ENCODE assay signal across 5 cellular contexts in the genomic region with DNA sequence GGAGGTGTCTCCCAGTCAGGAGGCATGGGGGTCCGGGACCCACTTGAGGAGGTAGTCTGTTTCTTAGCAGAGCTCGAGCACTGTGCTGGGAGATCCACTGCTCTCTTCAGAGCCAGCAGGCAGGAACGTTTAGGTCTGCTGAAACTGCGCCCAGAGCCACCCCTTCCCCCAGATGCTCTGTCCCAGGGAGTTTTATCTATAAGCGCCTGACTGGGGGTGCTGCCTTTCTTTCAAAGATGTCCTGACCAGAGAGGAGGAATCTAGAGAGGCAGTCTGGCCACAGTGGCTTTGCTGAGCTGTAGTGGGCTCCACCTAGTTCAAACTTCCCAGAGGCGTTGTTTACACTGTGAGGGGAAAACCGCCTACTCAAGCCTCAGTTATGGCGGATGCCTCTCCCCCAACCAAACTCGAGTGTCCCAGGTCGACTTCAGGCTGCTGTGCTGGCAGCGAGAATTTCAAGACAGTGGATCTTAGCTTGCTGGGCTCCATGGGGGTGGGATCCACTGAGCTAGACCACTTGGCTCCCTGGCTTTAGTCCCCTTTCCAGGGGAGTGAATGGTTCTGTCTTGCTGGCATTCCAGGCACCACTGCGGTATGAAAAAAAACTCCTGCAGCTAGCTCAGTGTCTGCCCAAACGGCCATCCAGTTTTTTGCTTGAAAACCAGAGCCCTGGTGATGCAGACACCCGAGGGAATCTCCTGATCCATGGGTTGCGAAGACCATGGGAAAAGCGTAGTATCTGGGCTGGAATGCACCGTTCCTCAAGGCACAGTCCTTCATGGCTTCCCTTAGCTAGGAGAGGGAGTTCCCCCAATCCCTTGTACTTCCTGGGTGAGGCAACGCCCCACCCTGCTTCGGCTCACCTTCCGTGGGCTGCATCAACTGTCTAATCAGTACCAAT. TPM values are rescaled to one million over a fixed set of nuclear protein-coding genes. Genes with fewer than 3 reads are reported as not detected.
"Had no signal": no experiment of that assay in that cellular context is flagged by ENCODE, and none has a peak within 500 bp of the region (broad histone marks: within the 10 kb centered on the region; RNA-seq: fewer than 3 reads in every experiment).

No MANE protein-coding gene starts in this region.

RNA-seq across cellular contexts. Expression of gene GRHL3, which starts 44.7 kb away (rescaled TPM):
- total RNA-seq: dermis microvascular lymphatic vessel endothelial cell, gastrocnemius medialis, glomerular endothelial cell, heart right ventricle, left ventricle myocardium inferior had no signal
